Comparison of ENCODE assay signal across 8 cellular contexts in genomic region chr3:51983578-51984268, GRCh38. TPM values are rescaled to one million over a fixed set of nuclear protein-coding genes. Genes with fewer than 3 reads are reported as not detected.
A peak's percentile ranks its signal among the peaks of the same experiment; 100 is the strongest.
DNase-seq lines count a peak whose midpoint lies in the region; ATAC-seq and TF ChIP-seq lines count a peak whose summit lies in the region.

No MANE protein-coding gene starts in this region.

- peaks cover 26% of the 10 kb centered on the region for H3K79me2 ChIP-seq in PC-3 (ENCODE audit: low read length)
- H3K79me2 ChIP-seq in neural progenitor cell (ENCODE audit: low read depth), result peaks cover 10% of the 10 kb centered on the region

- no peaks in the 10 kb centered on the region for H4K20me1 ChIP-seq in PC-3 (ENCODE audit: low read length)
- no peaks in the 10 kb centered on the region for H4K20me1 ChIP-seq in neural progenitor cell (ENCODE audit: low read depth)

- TF ChIP-seq CTCF in CD14-positive monocyte (IDR thresholded peaks at IDR 0.05) (no peak), PC-3 (conservative IDR thresholded peaks at IDR 0.05; ENCODE audit: low read depth, low read length) (no peak), endothelial cell (IDR thresholded peaks at IDR 0.05; ENCODE audit: unreplicated experiment) (no peak), neural progenitor cell (IDR thresholded peaks at IDR 0.05) (no peak)

- H3K9me3 Mint-ChIP-seq in CD14-positive monocyte (peaks cover 0 to 2% (median 0%) of the 10 kb centered on the region in 7 donors), endothelial cell (ENCODE audit: unreplicated experiment) (no peaks in the 10 kb centered on the region), neural progenitor cell (no peaks in the 10 kb centered on the region)

- intact Hi-C loops in CD14-positive monocyte (cut with micrococcal nuclease) (no loop called here), PC-3 (cut with micrococcal nuclease) (loop anchor here (1.0 to 2.0 kb wide), 2 partner anchors 15 to 41 kb away; partner anchors contain the start of gene PARP3)

- H3K4me2 ChIP-seq in PC-3 (ENCODE audit: low read length), result peak overlapping the region; percentile 88
- H3K4me2 ChIP-seq in neural progenitor cell, result peak overlapping the region; percentile 77

- H3K4me1 Mint-ChIP-seq in CD14-positive monocyte (peaks cover 25% of the 10 kb centered on the region), endothelial cell (ENCODE audit: unreplicated experiment) (peaks cover 9% of the 10 kb centered on the region), neural progenitor cell (peaks cover 24% of the 10 kb centered on the region)

- H3K27me3 ChIP-seq in PC-3 (ENCODE audit: low read length) (no peaks in the 10 kb centered on the region), neural progenitor cell (no peaks in the 10 kb centered on the region)

- ATAC-seq in PC-3 (no peak), GM19463 (IDR thresholded peaks at IDR 0.05; ENCODE audit: unreplicated experiment) (no peak), HG03442 (IDR thresholded peaks at IDR 0.05; ENCODE audit: unreplicated experiment) (no peak)

- no peak for DNase-seq in CD14-positive monocyte (ENCODE audit: low spot score)
- no peak for DNase-seq in PC-3
- DNase-seq in endothelial cell (ENCODE audit: low spot score), result no peak
- DNase-seq in neural progenitor cell (ENCODE audit: low spot score), result no peak
- DNase-seq in NK-92 treated with Interleukin-12 subunit alpha and Interleukin-12 subunit beta, amount 100 ng/mL, for 24 hours (lab: John Stamatoyannopoulos, UW), result no peak
- DNase-seq in NCI-H2227 treated with DMSO at 0.1 percent for 48 hours (lab: John Stamatoyannopoulos, UW), result no peak

- H3K4me3 ChIP-seq in PC-3 (ENCODE audit: low read length) (peak overlapping the region; percentile 64), neural progenitor cell (peak overlapping the region; percentile 50)

- POLR2A ChIA-PET in PC-3 (lab: Charles Lee; ENCODE audit: unreplicated experiment), result interaction anchor here (0.7 to 1.3 kb wide), 6 partner anchors 9 to 69 kb away, joined by 3 to 10 read pairs (median 4); partner anchors contain the start of genes ABHD14B, RPL29 and RRP9

- H3K27me3 Mint-ChIP-seq in CD14-positive monocyte (ENCODE audit: low read depth in 3 of 3) (peaks cover 0 to 4% (median 0%) of the 10 kb centered on the region in 3 donors), endothelial cell (ENCODE audit: unreplicated experiment) (peaks cover 6% of the 10 kb centered on the region), neural progenitor cell (ENCODE audit: insufficient read depth, low read depth) (peaks cover 6% of the 10 kb centered on the region)

- H3K36me3 Mint-ChIP-seq in CD14-positive monocyte, result peaks cover 0 to 7% of the 10 kb centered on the region in 2 donors
- no peaks in the 10 kb centered on the region for H3K36me3 Mint-ChIP-seq in endothelial cell (ENCODE audit: low read depth, unreplicated experiment)
- peaks cover 3% of the 10 kb centered on the region for H3K36me3 Mint-ChIP-seq in neural progenitor cell

- H3K9me3 ChIP-seq in PC-3 (ENCODE audit: low read length), result no peaks in the 10 kb centered on the region
- H3K9me3 ChIP-seq in neural progenitor cell (ENCODE audit: low read depth), result no peaks in the 10 kb centered on the region

- H3K4me3 Mint-ChIP-seq in CD14-positive monocyte, result peak overlapping the region; percentile 90 to 91
- peak overlapping the region; percentile 73 for H3K4me3 Mint-ChIP-seq in endothelial cell (ENCODE audit: unreplicated experiment)
- peak overlapping the region; percentile 86 for H3K4me3 Mint-ChIP-seq in neural progenitor cell

- H3F3A ChIP-seq in PC-3 (ENCODE audit: low read length, unreplicated experiment), result no peaks in the 10 kb centered on the region
- H3F3A ChIP-seq in neural progenitor cell (ENCODE audit: low read depth), result peaks cover 28% of the 10 kb centered on the region

- H3K27ac Mint-ChIP-seq in CD14-positive monocyte (peak overlapping the region; percentile 87 to 98 (median 90)), endothelial cell (ENCODE audit: unreplicated experiment) (peak overlapping the region; percentile 74), neural progenitor cell (peak overlapping the region; percentile 60)

- H3K36me3 ChIP-seq in PC-3 (ENCODE audit: low read depth, low read length) (no peaks in the 10 kb centered on the region), neural progenitor cell (no peaks in the 10 kb centered on the region)

- H3K4me1 ChIP-seq in PC-3 (ENCODE audit: insufficient read depth, low read length), result peaks cover 20% of the 10 kb centered on the region
- H3K4me1 ChIP-seq in neural progenitor cell, result peaks cover 16% of the 10 kb centered on the region

- H3K9ac ChIP-seq in PC-3 (ENCODE audit: low read length), result peak overlapping the region; percentile 89
- no peak overlapping the region for H3K9ac ChIP-seq in neural progenitor cell

- H2AFZ ChIP-seq in PC-3 (ENCODE audit: low read length) (peak overlapping the region; percentile 69), neural progenitor cell (replicated peaks) (peak overlapping the region; percentile 38)

- H3K27ac ChIP-seq in PC-3 (ENCODE audit: low read length) (peak overlapping the region; percentile 79), neural progenitor cell (peak overlapping the region; percentile 59)

- H3K9me2 ChIP-seq in PC-3 (replicated peaks; ENCODE audit: low read length), result no peaks in the 10 kb centered on the region

- CTCF ChIA-PET in PC-3 (lab: Charles Lee), result interaction anchor here (0.5 to 1.9 kb wide), 4 partner anchors 10 to 42 kb away, joined by 3 to 13 read pairs (median 7); partner anchors contain the start of genes ABHD14B, PCBP4 and RRP9

- BruUV-seq in PC-3 (replicated peaks; lab: Mats Ljungman, UMichigan), result TSS peak; percentile 93

RNA-seq across cellular contexts. Expression of gene ACY1, which starts 0.4 kb away (rescaled TPM):
- 10 to 100 TPM; 14.5 to 18.0 TPM for polyA plus RNA-seq in CD14-positive monocyte
- total RNA-seq in PC-3 (2014; rRNA removed) (71.3 and 113 TPM in 2 replicates), endothelial cell (ENCODE audit: unreplicated experiment) (19.8 TPM), neural progenitor cell (ENCODE audit: low replicate concordance) (17.3 and 31.8 TPM in 2 replicates)

RNA-seq across cellular contexts. Expression of gene ABHD14A, which starts 8.9 kb away (rescaled TPM):
- polyA plus RNA-seq in CD14-positive monocyte, result 10 to 100 TPM; 11.7 to 13.2 TPM
- total RNA-seq in PC-3 (2014; rRNA removed), result 22.1 and 23.4 TPM in 2 replicates
- total RNA-seq in endothelial cell (ENCODE audit: unreplicated experiment), result 5.4 TPM
- total RNA-seq in neural progenitor cell (ENCODE audit: low replicate concordance), result 4.0 and 14.7 TPM in 2 replicates

RNA-seq across cellular contexts. Expression of gene ABHD14B, which starts 9.9 kb away (rescaled TPM):
- 10 to 100 TPM; 20.3 to 23.4 TPM for polyA plus RNA-seq in CD14-positive monocyte
- total RNA-seq in PC-3 (2014; rRNA removed), result 49.6 and 53.8 TPM in 2 replicates
- total RNA-seq in endothelial cell (ENCODE audit: unreplicated experiment), result 7.1 TPM
- 6.0 and 8.3 TPM in 2 replicates for total RNA-seq in neural progenitor cell (ENCODE audit: low replicate concordance)

RNA-seq across cellular contexts. Expression of gene RPL29, which starts 12.0 kb away (rescaled TPM):
- polyA plus RNA-seq in CD14-positive monocyte, result 100 to 1,000 TPM; 753 to 856 TPM
- total RNA-seq in PC-3 (2014; rRNA removed) (1,539 and 1,807 TPM in 2 replicates), endothelial cell (ENCODE audit: unreplicated experiment) (925 TPM), neural progenitor cell (ENCODE audit: low replicate concordance) (1,431 and 2,019 TPM in 2 replicates)

RNA-seq across cellular contexts. Expression of gene PCBP4, which starts 16.5 kb away (rescaled TPM):
- under 1 TPM; 0.09 to 0.22 TPM for polyA plus RNA-seq in CD14-positive monocyte
- total RNA-seq in PC-3 (2014; rRNA removed), result 45.8 and 59.1 TPM in 2 replicates
- 60.6 TPM for total RNA-seq in endothelial cell (ENCODE audit: unreplicated experiment)
- 30.5 and 82.3 TPM in 2 replicates for total RNA-seq in neural progenitor cell (ENCODE audit: low replicate concordance)
